Comparison of ENCODE assay signal across 8 cellular contexts in the genomic region with DNA sequence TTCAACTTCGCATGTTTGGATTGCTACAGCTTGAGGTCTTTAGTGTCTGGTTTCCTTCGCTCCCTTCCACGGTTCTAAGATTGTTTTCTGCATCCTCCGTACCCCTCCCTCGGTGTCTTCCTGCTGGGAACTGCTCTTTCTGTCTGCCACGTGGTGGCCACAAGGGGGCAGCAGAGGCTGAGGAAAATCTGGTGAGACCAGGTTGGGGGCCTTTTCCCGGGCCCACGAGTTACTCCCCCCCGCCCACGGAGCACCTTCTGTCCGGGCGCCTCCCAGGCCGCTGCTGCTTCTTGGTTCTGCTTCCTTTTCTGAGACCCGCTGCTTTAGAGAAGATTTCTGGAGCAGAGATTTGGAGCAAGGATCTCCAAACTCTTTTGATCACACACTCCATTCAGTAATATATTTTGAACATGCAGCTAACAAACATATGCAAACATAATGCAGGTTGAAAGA. TPM values are rescaled to one million over a fixed set of nuclear protein-coding genes. Genes with fewer than 3 reads are reported as not detected.
A peak's percentile ranks its signal among the peaks of the same experiment; 100 is the strongest.
DNase-seq lines count a peak whose midpoint lies in the region; ATAC-seq and TF ChIP-seq lines count a peak whose summit lies in the region.

No MANE protein-coding gene starts in this region.

- H3K27ac ChIP-seq in thyroid gland: peak overlapping the region in 2 of 3 donors; percentile 46 to 64

- intact Hi-C loops in Caco-2 (cut with micrococcal nuclease; ENCODE audit: unreplicated experiment): loop anchor here (1.0 to 10.0 kb wide), 5 partner anchors 52 to 550 kb away; no protein-coding TSS in a partner anchor
- intact Hi-C loops in head of caudate nucleus (cut with DNase I): loop anchor here (2.0 kb wide), 1 partner anchor 48 kb away; no protein-coding TSS in a partner anchor
- intact Hi-C loops in thyroid gland (cut with DNase I): no loop called here

- H3K27ac Mint-ChIP-seq in Caco-2 (ENCODE audit: unreplicated experiment): no peak overlapping the region
- H3K27ac Mint-ChIP-seq in activated naive CD4-positive, alpha-beta T cell treated with anti-CD3 and anti-CD28 coated beads, Interleukin-2, amount 10 ng/mL, durations not matched to agents 7 days and 5 days: no peak overlapping the region

- no TSS peak for BruUV-seq in Caco-2 (replicated peaks; lab: Mats Ljungman, UMichigan)

- H3K4me3 ChIP-seq in Caco-2 (ENCODE audit: low read depth, low read length): no peak overlapping the region
- no peak overlapping the region for H3K4me3 ChIP-seq in thyroid gland (replicated peaks in 1 of 3)

- no peaks in the 10 kb centered on the region for H3K27me3 Mint-ChIP-seq in Caco-2 (ENCODE audit: insufficient read depth, unreplicated experiment)
- peaks cover 27% of the 10 kb centered on the region for H3K27me3 Mint-ChIP-seq in activated naive CD4-positive, alpha-beta T cell treated with anti-CD3 and anti-CD28 coated beads, Interleukin-2, amount 10 ng/mL, durations not matched to agents 7 days and 5 days

- TF ChIP-seq POLR2A in thyroid gland (IDR thresholded peaks at IDR 0.05): no peak

- no peaks in the 10 kb centered on the region for H3K9me3 Mint-ChIP-seq in Caco-2 (ENCODE audit: unreplicated experiment)
- peaks cover 8% of the 10 kb centered on the region for H3K9me3 Mint-ChIP-seq in activated naive CD4-positive, alpha-beta T cell treated with anti-CD3 and anti-CD28 coated beads, Interleukin-2, amount 10 ng/mL, durations not matched to agents 7 days and 5 days

- TF ChIP-seq CTCF in Caco-2 (IDR thresholded peaks at IDR 0.05; ENCODE audit: insufficient read depth in 1 of 2, low read depth in 1 of 2, low read length in 1 of 2, severe bottlenecking in 1 of 2, unreplicated experiment in 1 of 2): peak; percentile 87
- TF ChIP-seq CTCF in thyroid gland (IDR thresholded peaks at IDR 0.05): peak; percentile 79 to 92 (median 86)

- CTCF ChIA-PET in Caco-2 (lab: Charles Lee): interaction anchor here (0.9 to 1.0 kb wide), 4 partner anchors 50 to 447 kb away, joined by 3 read pairs; no protein-coding TSS in a partner anchor
- CTCF ChIA-PET in activated naive CD4-positive, alpha-beta T cell treated with anti-CD3 and anti-CD28 coated beads, Interleukin-2, amount 10 ng/mL, durations not matched to agents 7 days and 5 days (lab: Charles Lee): interaction anchor here (0.6 to 2.3 kb wide), 13 partner anchors 10 to 1082 kb away, joined by 3 to 20 read pairs (median 3); a partner anchor contains a TSS

- H3K4me3 Mint-ChIP-seq in Caco-2 (ENCODE audit: unreplicated experiment): peak overlapping the region; percentile 20
- peak overlapping the region; percentile 19 for H3K4me3 Mint-ChIP-seq in activated naive CD4-positive, alpha-beta T cell treated with anti-CD3 and anti-CD28 coated beads, Interleukin-2, amount 10 ng/mL, durations not matched to agents 7 days and 5 days

- peaks cover 8% of the 10 kb centered on the region; the same call in 1 of the 2 replicates for H3K9me3 ChIP-seq in Caco-2
- no peaks in the 10 kb centered on the region for H3K9me3 ChIP-seq in thyroid gland

- no peaks in the 10 kb centered on the region for H3K27me3 ChIP-seq in Caco-2 (replicated peaks; ENCODE audit: control insufficient read depth, insufficient read depth, low read length)
- no peaks in the 10 kb centered on the region for H3K27me3 ChIP-seq in thyroid gland

- DNase-seq in Caco-2 (peak; percentile 75 to 81), HT-29 (ENCODE audit: low spot score) (peak; percentile 69), SK-N-DZ (ENCODE audit: low spot score) (peak; percentile 72), head of caudate nucleus (peak; percentile 61 to 93 (median 84)), pons (ENCODE audit: low spot score) (peak; percentile 77), thyroid gland (peak; percentile 77 to 78)
- peak; percentile 81 for DNase-seq in activated naive CD4-positive, alpha-beta T cell treated with anti-CD3 and anti-CD28 coated beads, Interleukin-2, amount 10 ng/mL, durations not matched to agents 7 days and 5 days

- peaks cover 7% of the 10 kb centered on the region for H3K4me1 Mint-ChIP-seq in Caco-2 (ENCODE audit: low read depth, unreplicated experiment)
- peaks cover 27% of the 10 kb centered on the region for H3K4me1 Mint-ChIP-seq in activated naive CD4-positive, alpha-beta T cell treated with anti-CD3 and anti-CD28 coated beads, Interleukin-2, amount 10 ng/mL, durations not matched to agents 7 days and 5 days

- H3K36me3 ChIP-seq in Caco-2 (ENCODE audit: control insufficient read depth, insufficient read depth, low read length) (no peaks in the 10 kb centered on the region), thyroid gland (no peaks in the 10 kb centered on the region)

- ATAC-seq in HG03571 (IDR thresholded peaks at IDR 0.05; ENCODE audit: unreplicated experiment): no peak

- H3K4me1 ChIP-seq in Caco-2 (no peaks in the 10 kb centered on the region), thyroid gland (peaks cover 0 to 8% of the 10 kb centered on the region in 2 donors)

- WGBS in thyroid gland, 2 donors: 1 to 2% methylated on average over 10 to 12 of the region's 14 CpGs

- POLR2A ChIA-PET in Caco-2 (lab: Charles Lee): no interaction called here

- H3K36me3 Mint-ChIP-seq in Caco-2 (ENCODE audit: insufficient read depth, unreplicated experiment): no peaks in the 10 kb centered on the region
- no peaks in the 10 kb centered on the region for H3K36me3 Mint-ChIP-seq in activated naive CD4-positive, alpha-beta T cell treated with anti-CD3 and anti-CD28 coated beads, Interleukin-2, amount 10 ng/mL, durations not matched to agents 7 days and 5 days

RNA-seq across cellular contexts. Expression of a gene that starts 21.1 kb away (rescaled TPM):
- total RNA-seq in Caco-2 (2022) (0.30 and 0.43 TPM in 2 replicates), thyroid gland (10 to 100 TPM; 11.0 to 37.9 (median 17.5) TPM)
- 2.2 and 2.4 TPM in 2 replicates for total RNA-seq in HT-29 (2014; rRNA removed; shearing (Covaris generic))
- polyA plus RNA-seq in SK-N-DZ (2014; cell fraction: cytosol; rRNA removed): 7.2 and 10.2 TPM in 2 replicates
- polyA plus RNA-seq in SK-N-DZ (2014; cell fraction: nucleus; rRNA removed): 5.3 and 7.6 TPM in 2 replicates

RNA-seq across cellular contexts. Expression of a gene that starts 52.5 kb away (rescaled TPM):
- total RNA-seq in Caco-2 (2022) (0.41 and 0.67 TPM in 2 replicates), thyroid gland (1 to 10 TPM; 4.2 to 6.5 (median 5.5) TPM)
- 2.2 and 4.7 TPM in 2 replicates for total RNA-seq in HT-29 (2014; rRNA removed; shearing (Covaris generic))
- 1.3 and 2.4 TPM in 2 replicates for polyA plus RNA-seq in SK-N-DZ (2014; cell fraction: cytosol; rRNA removed)
- polyA plus RNA-seq in SK-N-DZ (2014; cell fraction: nucleus; rRNA removed): 0.44 and 2.2 TPM in 2 replicates

RNA-seq across cellular contexts. Expression of a gene that starts 55.0 kb away (rescaled TPM):
- 96.3 and 96.5 TPM in 2 replicates for total RNA-seq in Caco-2 (2022)
- total RNA-seq in HT-29 (2014; rRNA removed; shearing (Covaris generic)): 16.6 and 18.7 TPM in 2 replicates
- 19.1 and 24.9 TPM in 2 replicates for polyA plus RNA-seq in SK-N-DZ (2014; cell fraction: cytosol; rRNA removed)
- polyA plus RNA-seq in SK-N-DZ (2014; cell fraction: nucleus; rRNA removed): 48.8 and 75.6 TPM in 2 replicates
- total RNA-seq in thyroid gland: 10 to 100 TPM; 66.0 to 93.4 (median 74.2) TPM
